8 cellular contexts compared by ENCODE assay signal in genomic region chr14:23469906-23470403, GRCh38. TPM values are rescaled to one million over a fixed set of nuclear protein-coding genes. Genes with fewer than 3 reads are reported as not detected.
A peak's percentile ranks its signal among the peaks of the same experiment; 100 is the strongest.
DNase-seq lines count a peak whose midpoint lies in the region; ATAC-seq and TF ChIP-seq lines count a peak whose summit lies in the region.

No MANE protein-coding gene starts in this region.

- H3K27me3 Mint-ChIP-seq in activated T-cell treated with anti-CD3 and anti-CD28 coated beads, Interleukin-2, amount 50 U/mL, for 72 hours (ENCODE audit: low read depth), result no peaks in the 10 kb centered on the region
- no peaks in the 10 kb centered on the region for H3K27me3 Mint-ChIP-seq in activated T-cell treated with anti-CD3 and anti-CD28 coated beads, Interleukin-2, amount 50 U/mL, for 24 hours

- ATAC-seq in activated T-cell treated with anti-CD3 and anti-CD28 coated beads, Interleukin-2, amount 50 U/mL, for 72 hours (replicated peaks in 1 of 2), result peak; percentile 7 to 12
- peak; percentile 21 for ATAC-seq in RWPE2 (ENCODE audit: low read depth)
- ATAC-seq in right cardiac atrium, result no peak
- ATAC-seq in HG02970 (IDR thresholded peaks at IDR 0.05; ENCODE audit: low FRiP score, unreplicated experiment), result no peak

- WGBS in right cardiac atrium, result 2% methylated on average over 11 of the region's 11 CpGs

- no peak overlapping the region for H3K4me3 Mint-ChIP-seq in activated T-cell treated with anti-CD3 and anti-CD28 coated beads, Interleukin-2, amount 50 U/mL, for 72 hours
- H3K4me3 Mint-ChIP-seq in activated T-cell treated with anti-CD3 and anti-CD28 coated beads, Interleukin-2, amount 50 U/mL, for 24 hours, result no peak overlapping the region

- peak in 1 of 2 donors; percentile 28 for DNase-seq in activated T-cell treated with anti-CD3 and anti-CD28 coated beads, Interleukin-2, amount 50 U/mL, for 72 hours
- DNase-seq in activated T-cell treated with anti-CD3 and anti-CD28 coated beads, Interleukin-2, amount 50 U/mL, for 24 hours, result no peak
- no peak for DNase-seq in RWPE2 (ENCODE audit: low spot score)
- DNase-seq in right cardiac atrium, result no peak
- no peak for DNase-seq in substantia nigra (lab: John Stamatoyannopoulos, UW)
- no peak for DNase-seq in cortex of kidney (lab: John Stamatoyannopoulos, UW)
- DNase-seq in DMS 273 treated with DMSO at 0.1 percent for 48 hours (lab: John Stamatoyannopoulos, UW), result no peak

- H3K36me3 ChIP-seq in RWPE2 (ENCODE audit: low read depth), result peaks cover 51% of the 10 kb centered on the region

- peak overlapping the region; percentile 78 for H3K4me3 ChIP-seq in RWPE2 (ENCODE audit: severe bottlenecking)
- H3K4me3 ChIP-seq in right cardiac atrium (ENCODE audit: low read length), result peak overlapping the region; percentile 97

- H3K9me3 Mint-ChIP-seq in activated T-cell treated with anti-CD3 and anti-CD28 coated beads, Interleukin-2, amount 50 U/mL, for 72 hours, result no peaks in the 10 kb centered on the region
- no peaks in the 10 kb centered on the region for H3K9me3 Mint-ChIP-seq in activated T-cell treated with anti-CD3 and anti-CD28 coated beads, Interleukin-2, amount 50 U/mL, for 24 hours

- H3K9me3 ChIP-seq in RWPE2 (ENCODE audit: severe bottlenecking) (no peaks in the 10 kb centered on the region), right cardiac atrium (ENCODE audit: control insufficient read depth, low read length) (no peaks in the 10 kb centered on the region)

- no peaks in the 10 kb centered on the region for H3K27me3 ChIP-seq in RWPE2 (ENCODE audit: insufficient read depth, poor library complexity, severe bottlenecking)
- H3K27me3 ChIP-seq in right cardiac atrium (ENCODE audit: control insufficient read depth, insufficient read depth), result no peaks in the 10 kb centered on the region

- peak overlapping the region; percentile 7 for H3K27ac ChIP-seq in RWPE2 (ENCODE audit: poor library complexity, severe bottlenecking)
- H3K27ac ChIP-seq in right cardiac atrium (ENCODE audit: low read length), result peak overlapping the region; percentile 84
- peak overlapping the region; percentile 93 for H3K27ac ChIP-seq in substantia nigra (ENCODE audit: low read depth, low read length, poor library complexity, severe bottlenecking)

- intact Hi-C loops in right cardiac atrium (cut with DNase I), result loop anchor here in 1 of 4 donors (5.0 kb wide), 1 partner anchor 148 kb away; the partner anchor contains the start of gene PABPN1

- H3K4me1 Mint-ChIP-seq in activated T-cell treated with anti-CD3 and anti-CD28 coated beads, Interleukin-2, amount 50 U/mL, for 72 hours (ENCODE audit: low read depth), result peaks cover 11% of the 10 kb centered on the region
- H3K4me1 Mint-ChIP-seq in activated T-cell treated with anti-CD3 and anti-CD28 coated beads, Interleukin-2, amount 50 U/mL, for 24 hours (ENCODE audit: low read depth), result peaks cover 14% of the 10 kb centered on the region

- peaks cover 2 to 23% of the 10 kb centered on the region in 2 donors for H3K36me3 Mint-ChIP-seq in activated T-cell treated with anti-CD3 and anti-CD28 coated beads, Interleukin-2, amount 50 U/mL, for 72 hours (ENCODE audit: insufficient read depth in 2 of 2)
- peaks cover 14% of the 10 kb centered on the region for H3K36me3 Mint-ChIP-seq in activated T-cell treated with anti-CD3 and anti-CD28 coated beads, Interleukin-2, amount 50 U/mL, for 24 hours (ENCODE audit: low read depth)

- H3K4me1 ChIP-seq in RWPE2 (ENCODE audit: insufficient read depth, poor library complexity, severe bottlenecking) (peaks cover 3% of the 10 kb centered on the region), right cardiac atrium (ENCODE audit: control insufficient read depth, insufficient read depth, low read length) (no peaks in the 10 kb centered on the region)

- TF ChIP-seq CTCF in RWPE2 (IDR thresholded peaks at IDR 0.05; ENCODE audit: poor library complexity, severe bottlenecking), result no peak

- H3K27ac Mint-ChIP-seq in activated T-cell treated with anti-CD3 and anti-CD28 coated beads, Interleukin-2, amount 50 U/mL, for 72 hours, result no peak overlapping the region
- no peak overlapping the region for H3K27ac Mint-ChIP-seq in activated T-cell treated with anti-CD3 and anti-CD28 coated beads, Interleukin-2, amount 50 U/mL, for 24 hours

RNA-seq across cellular contexts. Expression of gene NGDN, which starts 0.5 kb away (rescaled TPM):
- total RNA-seq in activated T-cell treated with anti-CD3 and anti-CD28 coated beads, Interleukin-2, amount 50 U/mL, for 72 hours, result 10 to 100 TPM; 71.0 to 77.6 TPM
- total RNA-seq in right cardiac atrium, result 10 to 100 TPM; 19.3 to 23.4 (median 21.8) TPM
- 26.8 TPM for polyA plus RNA-seq in right cardiac atrium

RNA-seq across cellular contexts. Expression of gene MYH7, which starts 34.5 kb away (rescaled TPM):
- under 1 TPM; 0.05 to 0.56 TPM for total RNA-seq in activated T-cell treated with anti-CD3 and anti-CD28 coated beads, Interleukin-2, amount 50 U/mL, for 72 hours
- 1,000 to 10,000 TPM in 1 of 4 donors, 100 to 1,000 TPM in 3; 461 to 2,251 (median 602) TPM for total RNA-seq in right cardiac atrium
- 1,734 TPM for polyA plus RNA-seq in right cardiac atrium

Comparison
In these comparisons a context has a peak if more than half of its experiments do, and no peak if none do; other contexts are left out.
1. ATAC-seq: peak in activated T-cell treated with anti-CD3 and anti-CD28 coated beads, Interleukin-2, amount 50 U/mL, for 72 hours (2 of 2) and RWPE2 (single experiment); none in right cardiac atrium (0 of 2) and HG02970 (single experiment).
2. H3K27ac ChIP-seq: peak in every context shown above with its lines; median percentile 93 in substantia nigra; 84 in right cardiac atrium; 7 in RWPE2.
3. RNA of gene MYH7, which starts 34.5 kb away (total RNA-seq): 461 to 2,251 TPM in right cardiac atrium; 0.05 to 0.56 TPM in activated T-cell treated with anti-CD3 and anti-CD28 coated beads, Interleukin-2, amount 50 U/mL, for 72 hours; every median in the first group is over 100 times any median in the second.